9 cellular contexts compared by ENCODE assay signal in genomic region chr2:227228061-227228667, GRCh38.
DNase-seq lines count a peak whose midpoint lies in the region; FAIRE-seq and TF ChIP-seq lines count a peak whose summit lies in the region.
"Had no signal": no experiment of that assay in that cellular context is flagged by ENCODE, and none has a peak within 500 bp of the region (broad histone marks: within the 10 kb centered on the region; RNA-seq: fewer than 3 reads in every experiment).

No MANE protein-coding gene starts in this region.

- peak overlapping the region; percentile 37 for H3K27ac ChIP-seq in VCaP
- no peak overlapping the region for H3K27ac ChIP-seq in small intestine (ENCODE audit: low read depth in 1 of 2, low read length in 1 of 2)

- FAIRE-seq in small intestine (lab: Jason Lieb, UNC) = no peak

- 13 to 55% (median 28%) methylated on average over 14 of the region's 14 CpGs for WGBS in small intestine, 3 donors

- DNase-seq in LHCN-M2 (ENCODE audit: low read depth) = peak; percentile 61
- peak in 36 of 51 donors; percentile 1 to 70 (median 12) for DNase-seq in hypothalamus (lab: John Stamatoyannopoulos, UW)
- peak; percentile 16 for DNase-seq in small intestine
- no peak for DNase-seq in activated CD4-positive, CD25-positive, alpha-beta regulatory T cell treated with anti-CD3 and anti-CD28 coated beads, Interleukin-2, amount 50 U/mL, for 72 hours
- DNase-seq in activated T-cell treated with anti-CD3 and anti-CD28 coated beads, Interleukin-2, amount 50 U/mL, for 1 hour = no peak
- DNase-seq in DMS53 (lab: John Stamatoyannopoulos, UW) = no peak
- DNase-seq: activated gamma-delta T cell treated with Interleukin-2 at 50 U/mL for 16 hours, T-cell had no signal

- no peak for TF ChIP-seq CTCF in VCaP (conservative IDR thresholded peaks at IDR 0.05)

- no peaks in the 10 kb centered on the region for H3K4me1 ChIP-seq in small intestine (ENCODE audit: control insufficient read depth in 2 of 2, insufficient read depth in 1 of 2, low read depth in 1 of 2, low read length in 1 of 2)

- no peaks in the 10 kb centered on the region for H3K27me3 ChIP-seq in small intestine (ENCODE audit: control insufficient read depth in 2 of 2, insufficient read depth in 2 of 2, low read length in 2 of 2)

- no peaks in the 10 kb centered on the region for H3K36me3 ChIP-seq in small intestine (ENCODE audit: control insufficient read depth in 2 of 2, insufficient read depth in 2 of 2, low read length in 2 of 2)

- no peaks in the 10 kb centered on the region for H3K9me3 ChIP-seq in small intestine (ENCODE audit: control insufficient read depth, low read depth)

- no peak overlapping the region for H3K4me3 ChIP-seq in small intestine (ENCODE audit: low read depth in 1 of 2, low read length in 2 of 2)

Comparison
In these comparisons a context has a peak if more than half of its experiments do, and no peak if none do; other contexts are left out.
1. DNase-seq: peak in LHCN-M2 (single experiment), hypothalamus (36 of 51) and small intestine (single experiment); none in activated CD4-positive, CD25-positive, alpha-beta regulatory T cell treated with anti-CD3 and anti-CD28 coated beads, Interleukin-2, amount 50 U/mL, for 72 hours (single experiment), activated T-cell treated with anti-CD3 and anti-CD28 coated beads, Interleukin-2, amount 50 U/mL, for 1 hour (single experiment) and DMS53 (single experiment).